In genomic region chr3:20974389-20974788, GRCh38 we compare ENCODE assay signal across 19 cellular contexts.
"Had no signal": no experiment of that assay in that cellular context is flagged by ENCODE, and none has a peak within 500 bp of the region (broad histone marks: within the 10 kb centered on the region; RNA-seq: fewer than 3 reads in every experiment).

No MANE protein-coding gene starts in this region.

- ATAC-seq: activated CD8-positive, alpha-beta memory T cell treated with anti-CD3 and anti-CD28 coated beads, Interleukin-2, amount 10 ng/mL, durations not matched to agents 7 days and 5 days; activated T-helper 17 cell treated with anti-CD3 and anti-CD28 coated beads, Interleukin-2, amount 50 U/mL, for 72 hours; natural killer cell had no signal

- H3K4me3 Mint-ChIP-seq: activated B cell treated with CpG ODN at 0.5 μM for 24 hours; activated CD4-positive, alpha-beta memory T cell treated with anti-CD3 and anti-CD28 coated beads for 36 hours; activated CD8-positive, alpha-beta memory T cell treated with anti-CD3 and anti-CD28 coated beads, Interleukin-2, amount 10 ng/mL, durations not matched to agents 7 days and 5 days; activated naive CD8-positive, alpha-beta T cell treated with anti-CD3 and anti-CD28 coated beads for 36 hours; activated T-helper 17 cell treated with anti-CD3 and anti-CD28 coated beads, Interleukin-2, amount 50 U/mL, for 72 hours; natural killer cell; stimulated activated naive B cell treated with anti-CD40 and anti-IgM and Interleukin-4, amounts not matched to agents 10 μg/mL and 1 μg/mL and 100 μg/mL, for 72 hours had no signal

- H3K27ac Mint-ChIP-seq: activated B cell treated with CpG ODN at 0.5 μM for 24 hours; activated CD4-positive, alpha-beta memory T cell treated with anti-CD3 and anti-CD28 coated beads for 36 hours; activated CD8-positive, alpha-beta memory T cell treated with anti-CD3 and anti-CD28 coated beads, Interleukin-2, amount 10 ng/mL, durations not matched to agents 7 days and 5 days; activated naive CD8-positive, alpha-beta T cell treated with anti-CD3 and anti-CD28 coated beads for 36 hours; activated T-helper 17 cell treated with anti-CD3 and anti-CD28 coated beads, Interleukin-2, amount 50 U/mL, for 72 hours; natural killer cell; stimulated activated naive B cell treated with anti-CD40 and anti-IgM and Interleukin-4, amounts not matched to agents 10 μg/mL and 1 μg/mL and 100 μg/mL, for 72 hours had no signal

- H3K9me3 ChIP-seq: lower lobe of right lung, tibial artery had no signal

- H3K9me3 Mint-ChIP-seq: activated B cell treated with CpG ODN at 0.5 μM for 24 hours; activated naive CD8-positive, alpha-beta T cell treated with anti-CD3 and anti-CD28 coated beads for 36 hours had no signal

- H3K4me3 ChIP-seq: lower lobe of right lung, sigmoid colon, tibial artery had no signal

- H3K4me1 Mint-ChIP-seq: activated B cell treated with CpG ODN at 0.5 μM for 24 hours; activated CD8-positive, alpha-beta memory T cell treated with anti-CD3 and anti-CD28 coated beads, Interleukin-2, amount 10 ng/mL, durations not matched to agents 7 days and 5 days; activated naive CD8-positive, alpha-beta T cell treated with anti-CD3 and anti-CD28 coated beads for 36 hours; activated T-helper 17 cell treated with anti-CD3 and anti-CD28 coated beads, Interleukin-2, amount 50 U/mL, for 72 hours; natural killer cell; stimulated activated naive B cell treated with anti-CD40 and anti-IgM and Interleukin-4, amounts not matched to agents 10 μg/mL and 1 μg/mL and 100 μg/mL, for 72 hours had no signal

- DNase-seq: activated B cell treated with CpG ODN at 0.5 μM for 24 hours; activated CD4-positive, alpha-beta memory T cell treated with anti-CD3 and anti-CD28 coated beads for 36 hours; activated CD4-positive, alpha-beta T cell treated with anti-CD3 and anti-CD28 coated beads for 4 hours; activated CD8-positive, alpha-beta memory T cell treated with anti-CD3 and anti-CD28 coated beads, Interleukin-2, amount 10 ng/mL, durations not matched to agents 7 days and 5 days; activated naive CD4-positive, alpha-beta T cell; activated naive CD8-positive, alpha-beta T cell treated with anti-CD3 and anti-CD28 coated beads for 36 hours; amniotic stem cell; foreskin melanocyte; glutamatergic neuron; hippocampal formation; lower lobe of right lung; natural killer cell; stimulated activated CD4-positive, alpha-beta T cell treated with anti-CD3 and anti-CD28 coated beads, Interleukin-4, amount 100 ng/mL, for 24 hours; stimulated activated naive B cell treated with anti-CD40 and anti-IgM and Interleukin-4, amounts not matched to agents 10 μg/mL and 1 μg/mL and 100 μg/mL, for 72 hours; T-helper 2 cell had no signal

- H3K27ac ChIP-seq: lower lobe of right lung, parathyroid adenoma, sigmoid colon, tibial artery had no signal

- H3K36me3 ChIP-seq: lower lobe of right lung, sigmoid colon, tibial artery had no signal

- H3K36me3 Mint-ChIP-seq: activated CD4-positive, alpha-beta memory T cell treated with anti-CD3 and anti-CD28 coated beads for 36 hours; activated CD8-positive, alpha-beta memory T cell treated with anti-CD3 and anti-CD28 coated beads, Interleukin-2, amount 10 ng/mL, durations not matched to agents 7 days and 5 days; activated naive CD8-positive, alpha-beta T cell treated with anti-CD3 and anti-CD28 coated beads for 36 hours; stimulated activated naive B cell treated with anti-CD40 and anti-IgM and Interleukin-4, amounts not matched to agents 10 μg/mL and 1 μg/mL and 100 μg/mL, for 72 hours had no signal

- H3K27me3 ChIP-seq: sigmoid colon, tibial artery had no signal

- H3K27me3 Mint-ChIP-seq: activated B cell treated with CpG ODN at 0.5 μM for 24 hours; activated CD4-positive, alpha-beta memory T cell treated with anti-CD3 and anti-CD28 coated beads for 36 hours; activated CD8-positive, alpha-beta memory T cell treated with anti-CD3 and anti-CD28 coated beads, Interleukin-2, amount 10 ng/mL, durations not matched to agents 7 days and 5 days; activated naive CD8-positive, alpha-beta T cell treated with anti-CD3 and anti-CD28 coated beads for 36 hours; activated T-helper 17 cell treated with anti-CD3 and anti-CD28 coated beads, Interleukin-2, amount 50 U/mL, for 72 hours; stimulated activated naive B cell treated with anti-CD40 and anti-IgM and Interleukin-4, amounts not matched to agents 10 μg/mL and 1 μg/mL and 100 μg/mL, for 72 hours had no signal

- H3K4me1 ChIP-seq: lower lobe of right lung, parathyroid adenoma, sigmoid colon had no signal
